ENCODE assay signal across 7 cellular contexts in the genomic region with DNA sequence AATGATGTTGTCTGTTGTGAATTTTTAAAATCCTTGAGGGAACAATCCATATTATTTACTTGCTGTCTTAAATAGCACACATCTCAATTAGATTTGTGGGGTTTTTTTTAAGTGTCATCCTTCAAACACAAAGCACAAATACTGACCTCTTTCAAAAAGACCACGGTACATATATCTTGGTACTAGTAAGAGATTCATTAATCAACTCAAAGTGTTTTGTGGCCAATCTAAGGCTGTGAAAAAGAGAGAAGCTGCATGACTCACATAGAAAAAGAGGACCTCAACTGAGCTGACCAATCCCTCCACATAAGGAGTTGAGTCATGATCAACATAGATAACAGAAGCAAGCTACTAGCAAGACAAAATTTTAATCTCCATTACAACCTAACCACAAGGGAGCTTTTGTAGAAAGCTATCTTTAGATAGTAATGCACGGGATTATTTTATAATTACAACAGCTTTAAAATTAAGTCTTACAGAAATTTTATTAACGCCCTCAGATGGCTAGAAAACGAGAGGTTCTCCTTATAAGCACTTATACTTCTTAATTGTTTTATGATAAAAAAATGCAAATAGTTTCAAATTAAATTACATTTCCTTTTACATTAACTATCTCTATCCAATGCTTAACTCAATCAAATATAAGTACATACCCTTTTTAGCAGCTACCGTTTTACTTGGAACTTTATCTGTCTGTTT.
DNase-seq lines count a peak whose midpoint lies in the region; TF ChIP-seq lines count a peak whose summit lies in the region.

No MANE protein-coding gene starts in this region.

- H3K14ac ChIP-seq in H9 (ENCODE audit: insufficient read depth, low read length), result no peak overlapping the region

- DNase-seq in H9 (no peak), RKO (ENCODE audit: low spot score) (peak; percentile 69), foreskin melanocyte (peak; percentile 84), spleen (no peak), endothelial cell (ENCODE audit: low spot score) (no peak), cortex of kidney (lab: John Stamatoyannopoulos, UW) (no peak), GM10266 (ENCODE audit: extremely low spot score) (no peak)

- H2BK12ac ChIP-seq in H9 (ENCODE audit: insufficient read length, low read depth, low read length), result no peak overlapping the region

- H3K27me3 Mint-ChIP-seq in H9 (ENCODE audit: low read depth), result no peaks in the 10 kb centered on the region
- no peaks in the 10 kb centered on the region for H3K27me3 Mint-ChIP-seq in endothelial cell (ENCODE audit: unreplicated experiment)

- TF ChIP-seq CTCF in H9 (conservative IDR thresholded peaks at IDR 0.05), result no peak
- no peak for TF ChIP-seq CTCF in spleen (IDR thresholded peaks at IDR 0.05 in 8 of 11, conservative IDR thresholded peaks at IDR 0.05 in 3 of 11)
- no peak for TF ChIP-seq CTCF in endothelial cell (IDR thresholded peaks at IDR 0.05; ENCODE audit: unreplicated experiment)
- TF ChIP-seq CTCF in GM10266 (IDR thresholded peaks at IDR 0.05; ENCODE audit: control insufficient read depth, insufficient read depth, low read depth, missing control alignments), result no peak

- H4K5ac ChIP-seq in H9 (ENCODE audit: insufficient read length, low read depth, low read length), result no peak overlapping the region

- H3K36me3 Mint-ChIP-seq in H9 (ENCODE audit: insufficient read depth in 1 of 3, low read depth in 3 of 3) (peaks cover 6 to 75% (median 56%) of the 10 kb centered on the region in 3 experiments), endothelial cell (ENCODE audit: low read depth, unreplicated experiment) (peaks cover 12% of the 10 kb centered on the region)

- H4K91ac ChIP-seq in H9 (ENCODE audit: insufficient read length, low read depth, low read length), result no peak overlapping the region

- H3K18ac ChIP-seq in H9 (ENCODE audit: insufficient read length, low read depth, low read length), result no peak overlapping the region

- H3K4ac ChIP-seq in H9 (ENCODE audit: low read depth, low read length), result no peak overlapping the region

- no peak overlapping the region for H2BK5ac ChIP-seq in H9 (ENCODE audit: insufficient read length, low read length)

- no peaks in the 10 kb centered on the region for H4K20me1 ChIP-seq in H9 (ENCODE audit: control insufficient read depth, insufficient read depth, insufficient read length)

- no peak overlapping the region for H3K4me3 ChIP-seq in spleen

- no peak overlapping the region for H3K23ac ChIP-seq in H9 (ENCODE audit: insufficient read length, low read depth, low read length)

- H2AK5ac ChIP-seq in H9 (ENCODE audit: insufficient read length, low read length), result no peak overlapping the region

- peak overlapping the region in 2 of 3 experiments; percentile 9 to 29; a peak in 1 of 7 replicates for H3K27ac Mint-ChIP-seq in H9
- no peak overlapping the region for H3K27ac Mint-ChIP-seq in endothelial cell (ENCODE audit: unreplicated experiment)

- H3K79me1 ChIP-seq in H9 (ENCODE audit: insufficient read depth, low read depth, low read length, poor library complexity, severe bottlenecking), result no peaks in the 10 kb centered on the region

- no peak overlapping the region for H2BK120ac ChIP-seq in H9 (ENCODE audit: low read depth, low read length, poor library complexity, severe bottlenecking)

- H2AFZ ChIP-seq in H9 (ENCODE audit: low read length), result no peak overlapping the region

- H3K9me3 ChIP-seq in H9 (ENCODE audit: control insufficient read depth, low read depth, low read length), result no peaks in the 10 kb centered on the region
- H3K9me3 ChIP-seq in spleen, result no peaks in the 10 kb centered on the region

- no CpG with 5 or more reads among the region's 5 CpGs for WGBS in H9 (ENCODE audit: extremely low coverage, insufficient read length, low lambda C conversion rate)
- 75 to 85% (median 78%) methylated on average over 5 of the region's 5 CpGs for WGBS in spleen, 5 donors

- H2BK20ac ChIP-seq in H9 (ENCODE audit: low read depth, low read length, poor library complexity, severe bottlenecking), result no peak overlapping the region

- intact Hi-C loops in spleen (cut with DNase I; ENCODE audit: low total_unique reads), result no loop called here

- H3K23me2 ChIP-seq in H9 (ENCODE audit: insufficient read length, low read depth, low read length, poor library complexity, severe bottlenecking), result no peaks in the 10 kb centered on the region

- H3K79me2 ChIP-seq in H9 (ENCODE audit: insufficient read depth, low read length), result no peaks in the 10 kb centered on the region

- H3K9ac ChIP-seq in H9 (ENCODE audit: extremely low read depth, insufficient read length, low read length), result no peak overlapping the region

- H3K4me1 Mint-ChIP-seq in H9, result no peaks in the 10 kb centered on the region
- H3K4me1 Mint-ChIP-seq in endothelial cell (ENCODE audit: unreplicated experiment), result no peaks in the 10 kb centered on the region

- no peak overlapping the region for H4K8ac ChIP-seq in H9 (replicated peaks; ENCODE audit: insufficient read length, low read depth, low read length)

- H3K4me1 ChIP-seq in H9 (ENCODE audit: insufficient read depth, low read length) (no peaks in the 10 kb centered on the region), spleen (peaks cover 0 to 26% (median 3%) of the 10 kb centered on the region in 6 donors)

- H3T11ph ChIP-seq in H9 (ENCODE audit: low read length), result no peak overlapping the region

- H3K27ac ChIP-seq in H9 (ENCODE audit: insufficient read length, low read depth, low read length) (no peak overlapping the region), spleen (peak overlapping the region in 7 of 8 donors; percentile 5 to 78 (median 34))

- no peak overlapping the region for H3K4me2 ChIP-seq in H9 (ENCODE audit: insufficient read depth, insufficient read length, low read length)

- TF ChIP-seq POLR2A in spleen (IDR thresholded peaks at IDR 0.05), result no peak

- H2BK15ac ChIP-seq in H9 (ENCODE audit: low read depth, low read length), result no peak overlapping the region

- peaks cover 0 to 100% (median 64%) of the 10 kb centered on the region in 6 donors for H3K36me3 ChIP-seq in spleen

- H3K27me3 ChIP-seq in H9 (ENCODE audit: insufficient read depth, low read length) (no peaks in the 10 kb centered on the region), spleen (replicated peaks in 1 of 7) (no peaks in the 10 kb centered on the region)

- H3K9me3 Mint-ChIP-seq in H9 (no peaks in the 10 kb centered on the region), endothelial cell (ENCODE audit: unreplicated experiment) (no peaks in the 10 kb centered on the region)

- no peak overlapping the region for H3K56ac ChIP-seq in H9 (ENCODE audit: insufficient read length, low read depth, low read length)

- no peak overlapping the region for H3K4me3 Mint-ChIP-seq in H9
- H3K4me3 Mint-ChIP-seq in endothelial cell (ENCODE audit: unreplicated experiment), result no peak overlapping the region

Comparison
In these comparisons a context has a peak if more than half of its experiments do, and no peak if none do; other contexts are left out.
1. DNase-seq: peak in RKO (single experiment) and foreskin melanocyte (single experiment); none in H9 (single experiment), spleen (single experiment), endothelial cell (single experiment), cortex of kidney (single experiment) and GM10266 (single experiment).